In genomic region chr1:204975568-204976235, GRCh38 we compare ENCODE assay signal across 8 cellular contexts.
DNase-seq lines count a peak whose midpoint lies in the region; ATAC-seq and TF ChIP-seq lines count a peak whose summit lies in the region.

No MANE protein-coding gene starts in this region.

- no peaks in the 10 kb centered on the region for H3K9me3 Mint-ChIP-seq in mesothelial cell of epicardium
- H3K9me3 Mint-ChIP-seq in stimulated activated naive B cell treated with anti-CD40 and anti-IgM and Interleukin-4, amounts not matched to agents 10 μg/mL and 1 μg/mL and 100 μg/mL, for 72 hours, result no peaks in the 10 kb centered on the region

- no peaks in the 10 kb centered on the region for H3K27me3 ChIP-seq in effector memory CD4-positive, alpha-beta T cell (replicated peaks; ENCODE audit: control insufficient read depth, insufficient read depth, low read length, poor library complexity, severe bottlenecking)

- no peaks in the 10 kb centered on the region for H3K9me3 ChIP-seq in effector memory CD4-positive, alpha-beta T cell (ENCODE audit: control insufficient read depth, low read length)

- ATAC-seq in stimulated activated naive B cell treated with anti-CD40 and anti-IgM and Interleukin-4, amounts not matched to agents 10 μg/mL and 1 μg/mL and 100 μg/mL, for 72 hours (replicated peaks), result peak; percentile 74 to 79
- no peak for ATAC-seq in GM21737 (IDR thresholded peaks at IDR 0.05; ENCODE audit: unreplicated experiment)

- peak; percentile 84 for TF ChIP-seq CTCF in GM12875 (IDR thresholded peaks at IDR 0.05; ENCODE audit: borderline replicate concordance, insufficient read depth, low read depth, low read length)
- TF ChIP-seq CTCF in mesothelial cell of epicardium (IDR thresholded peaks at IDR 0.05; ENCODE audit: unreplicated experiment), result peak; percentile 79

- H3K27ac ChIP-seq in effector memory CD4-positive, alpha-beta T cell (ENCODE audit: insufficient read depth, low read length, poor library complexity, severe bottlenecking), result no peak overlapping the region

- H3K36me3 Mint-ChIP-seq in mesothelial cell of epicardium, result no peaks in the 10 kb centered on the region
- no peaks in the 10 kb centered on the region for H3K36me3 Mint-ChIP-seq in stimulated activated naive B cell treated with anti-CD40 and anti-IgM and Interleukin-4, amounts not matched to agents 10 μg/mL and 1 μg/mL and 100 μg/mL, for 72 hours

- no peaks in the 10 kb centered on the region for H3K36me3 ChIP-seq in effector memory CD4-positive, alpha-beta T cell (ENCODE audit: control insufficient read depth, insufficient read depth, low read length)

- H3K4me1 ChIP-seq in effector memory CD4-positive, alpha-beta T cell (ENCODE audit: control insufficient read depth, insufficient read depth, low read length, poor library complexity, severe bottlenecking), result no peaks in the 10 kb centered on the region

- peaks cover 43% of the 10 kb centered on the region for H3K27me3 Mint-ChIP-seq in mesothelial cell of epicardium (ENCODE audit: low read depth)
- H3K27me3 Mint-ChIP-seq in stimulated activated naive B cell treated with anti-CD40 and anti-IgM and Interleukin-4, amounts not matched to agents 10 μg/mL and 1 μg/mL and 100 μg/mL, for 72 hours, result peaks cover 28 to 51% of the 10 kb centered on the region in 2 donors

- H3K4me3 ChIP-seq in GM12875 (ENCODE audit: low read depth, low read length), result no peak overlapping the region
- H3K4me3 ChIP-seq in effector memory CD4-positive, alpha-beta T cell (ENCODE audit: insufficient read depth, low read depth, low read length, poor library complexity, severe bottlenecking), result no peak overlapping the region

- no peak overlapping the region for H3K27ac Mint-ChIP-seq in mesothelial cell of epicardium
- H3K27ac Mint-ChIP-seq in stimulated activated naive B cell treated with anti-CD40 and anti-IgM and Interleukin-4, amounts not matched to agents 10 μg/mL and 1 μg/mL and 100 μg/mL, for 72 hours, result no peak overlapping the region

- no peaks in the 10 kb centered on the region for H3K4me1 Mint-ChIP-seq in mesothelial cell of epicardium
- peaks cover 27 to 46% of the 10 kb centered on the region in 2 donors for H3K4me1 Mint-ChIP-seq in stimulated activated naive B cell treated with anti-CD40 and anti-IgM and Interleukin-4, amounts not matched to agents 10 μg/mL and 1 μg/mL and 100 μg/mL, for 72 hours

- no peak overlapping the region for H3K4me3 Mint-ChIP-seq in mesothelial cell of epicardium
- H3K4me3 Mint-ChIP-seq in stimulated activated naive B cell treated with anti-CD40 and anti-IgM and Interleukin-4, amounts not matched to agents 10 μg/mL and 1 μg/mL and 100 μg/mL, for 72 hours, result no peak overlapping the region

- DNase-seq in AG08395 (ENCODE audit: low spot score) (peak; percentile 86), NCI-H2171 (lab: John Stamatoyannopoulos, UW) (peak; percentile 32), mesothelial cell of epicardium (ENCODE audit: low spot score in 2 of 2, unreplicated experiment in 2 of 2) (peak in 1 of 2 experiments; percentile 74)
- DNase-seq in activated CD4-positive, alpha-beta T cell treated with anti-CD3 and anti-CD28 coated beads, Interleukin-2, amount 50 U/mL, for 1 hour, result peak; percentile 53
- peak; percentile 4 to 11 (median 5) for DNase-seq in effector memory CD4-positive, alpha-beta T cell
- peak; percentile 48 for DNase-seq in stimulated activated naive B cell treated with anti-CD40 and anti-IgM and Interleukin-4, amounts not matched to agents 10 μg/mL and 1 μg/mL and 100 μg/mL, for 72 hours
